Comparison of ENCODE assay signal across 1 cellular context in the genomic region with DNA sequence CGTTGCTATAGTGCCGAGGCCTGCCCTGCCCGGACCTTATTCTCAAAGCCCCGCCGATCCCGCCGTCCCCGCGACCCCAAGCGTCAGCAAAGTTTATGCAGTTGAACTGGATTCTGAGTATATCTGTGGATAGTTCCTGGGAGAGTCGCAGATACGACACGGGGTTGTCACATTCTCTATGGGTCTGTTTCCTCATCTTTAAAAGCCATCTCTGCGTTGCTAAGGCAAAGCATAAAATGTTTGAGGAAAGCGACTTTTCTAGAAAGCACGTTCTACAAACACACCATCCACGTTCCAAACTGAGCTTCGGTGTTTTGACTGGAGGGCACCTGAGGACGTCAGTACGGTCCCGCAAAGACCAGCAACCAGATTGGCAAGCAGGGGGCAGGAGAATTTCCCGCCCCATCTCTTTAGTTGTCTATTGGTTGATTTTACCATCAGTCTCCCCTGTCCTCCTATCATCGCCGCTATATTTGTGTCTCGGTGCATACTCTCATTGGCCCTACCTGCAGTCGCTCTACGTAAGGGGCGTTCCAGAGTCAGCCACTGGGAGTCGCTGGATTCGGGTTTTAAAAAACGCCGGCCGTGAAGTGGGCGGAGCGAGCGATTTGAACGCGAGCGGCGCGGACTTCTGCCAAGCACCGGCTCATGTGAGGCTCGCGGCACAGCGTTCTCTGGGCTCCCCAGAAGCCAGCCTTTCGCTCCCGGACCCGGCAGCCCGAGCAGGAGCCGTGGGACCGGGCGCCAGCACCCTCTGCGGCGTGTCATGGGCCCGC.
TF ChIP-seq lines count a peak whose summit lies in the region.

TSS of gene CENPA (plus strand) at position 626 of the 776 bp plus-strand sequence. CDS start at position 767, 141 bp downstream.

TF ChIP-seq in HepG2, 621 proteins besides CTCF, POLR2A, EP300 and RAD21 (continued from another document and continues in another):
- TF ChIP-seq, protein P1, sequence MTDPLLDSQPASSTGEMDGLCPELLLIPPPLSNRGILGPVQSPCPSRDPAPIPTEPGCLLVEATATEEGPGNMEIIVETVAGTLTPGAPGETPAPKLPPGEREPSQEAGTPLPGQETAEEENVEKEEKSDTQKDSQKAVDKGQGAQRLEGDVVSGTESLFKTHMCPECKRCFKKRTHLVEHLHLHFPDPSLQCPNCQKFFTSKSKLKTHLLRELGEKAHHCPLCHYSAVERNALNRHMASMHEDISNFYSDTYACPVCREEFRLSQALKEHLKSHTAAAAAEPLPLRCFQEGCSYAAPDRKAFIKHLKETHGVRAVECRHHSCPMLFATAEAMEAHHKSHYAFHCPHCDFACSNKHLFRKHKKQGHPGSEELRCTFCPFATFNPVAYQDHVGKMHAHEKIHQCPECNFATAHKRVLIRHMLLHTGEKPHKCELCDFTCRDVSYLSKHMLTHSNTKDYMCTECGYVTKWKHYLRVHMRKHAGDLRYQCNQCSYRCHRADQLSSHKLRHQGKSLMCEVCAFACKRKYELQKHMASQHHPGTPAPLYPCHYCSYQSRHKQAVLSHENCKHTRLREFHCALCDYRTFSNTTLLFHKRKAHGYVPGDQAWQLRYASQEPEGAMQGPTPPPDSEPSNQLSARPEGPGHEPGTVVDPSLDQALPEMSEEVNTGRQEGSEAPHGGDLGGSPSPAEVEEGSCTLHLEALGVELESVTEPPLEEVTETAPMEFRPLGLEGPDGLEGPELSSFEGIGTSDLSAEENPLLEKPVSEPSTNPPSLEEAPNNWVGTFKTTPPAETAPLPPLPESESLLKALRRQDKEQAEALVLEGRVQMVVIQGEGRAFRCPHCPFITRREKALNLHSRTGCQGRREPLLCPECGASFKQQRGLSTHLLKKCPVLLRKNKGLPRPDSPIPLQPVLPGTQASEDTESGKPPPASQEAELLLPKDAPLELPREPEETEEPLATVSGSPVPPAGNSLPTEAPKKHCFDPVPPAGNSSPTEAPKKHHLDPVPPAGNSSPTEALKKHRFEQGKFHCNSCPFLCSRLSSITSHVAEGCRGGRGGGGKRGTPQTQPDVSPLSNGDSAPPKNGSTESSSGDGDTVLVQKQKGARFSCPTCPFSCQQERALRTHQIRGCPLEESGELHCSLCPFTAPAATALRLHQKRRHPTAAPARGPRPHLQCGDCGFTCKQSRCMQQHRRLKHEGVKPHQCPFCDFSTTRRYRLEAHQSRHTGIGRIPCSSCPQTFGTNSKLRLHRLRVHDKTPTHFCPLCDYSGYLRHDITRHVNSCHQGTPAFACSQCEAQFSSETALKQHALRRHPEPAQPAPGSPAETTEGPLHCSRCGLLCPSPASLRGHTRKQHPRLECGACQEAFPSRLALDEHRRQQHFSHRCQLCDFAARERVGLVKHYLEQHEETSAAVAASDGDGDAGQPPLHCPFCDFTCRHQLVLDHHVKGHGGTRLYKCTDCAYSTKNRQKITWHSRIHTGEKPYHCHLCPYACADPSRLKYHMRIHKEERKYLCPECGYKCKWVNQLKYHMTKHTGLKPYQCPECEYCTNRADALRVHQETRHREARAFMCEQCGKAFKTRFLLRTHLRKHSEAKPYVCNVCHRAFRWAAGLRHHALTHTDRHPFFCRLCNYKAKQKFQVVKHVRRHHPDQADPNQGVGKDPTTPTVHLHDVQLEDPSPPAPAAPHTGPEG (CRISPR knock-in tag; IDR thresholded peaks at IDR 0.05): peak; percentile 94
- TF ChIP-seq SRSF1 (optimal IDR thresholded peaks at IDR 0.05; ENCODE audit: low read depth, low read length) (no peak), ATF1 (CRISPR knock-in tag; IDR thresholded peaks at IDR 0.05) (peak; percentile 97), TGIF2 (CRISPR knock-in tag; IDR thresholded peaks at IDR 0.05) (peak; percentile 97), THAP9 (CRISPR knock-in tag; IDR thresholded peaks at IDR 0.05; ENCODE audit: borderline replicate concordance) (peak; percentile 81; the same call in 1 of the 2 replicates), ZNF546 (CRISPR knock-in tag; conservative IDR thresholded peaks at IDR 0.05) (no peak), KMT2A (CRISPR knock-in tag; IDR thresholded peaks at IDR 0.05) (peak; percentile 63), ZBTB38 (CRISPR knock-in tag; IDR thresholded peaks at IDR 0.05) (peak; percentile 88), ZNF614 (CRISPR knock-in tag; IDR thresholded peaks at IDR 0.05; ENCODE audit: borderline replicate concordance) (peak; percentile 95), MIER3 (CRISPR knock-in tag; IDR thresholded peaks at IDR 0.05; ENCODE audit: borderline replicate concordance) (peak; percentile 92; the same call in 1 of the 2 replicates), KLF13 (CRISPR knock-in tag; IDR thresholded peaks at IDR 0.05) (peak; percentile 65; the same call in 1 of the 2 replicates), KDM6A (CRISPR knock-in tag; IDR thresholded peaks at IDR 0.05; ENCODE audit: low read depth) (no peak), MAF1 (CRISPR knock-in tag; IDR thresholded peaks at IDR 0.05; ENCODE audit: borderline replicate concordance) (0 out of 2 replicates have a peak, but pooled peaks have one; percentile 78), SP5 (CRISPR knock-in tag; IDR thresholded peaks at IDR 0.05; ENCODE audit: borderline replicate concordance, low read depth) (peak; percentile 28; the same call in 1 of the 2 replicates), ARNT (IDR thresholded peaks at IDR 0.05) (no peak), ARID3A (IDR thresholded peaks at IDR 0.05; ENCODE audit: low read depth, low read length) (no peak), ZNF713 (CRISPR knock-in tag; IDR thresholded peaks at IDR 0.05) (no peak), SRSF4 (IDR thresholded peaks at IDR 0.05; ENCODE audit: low read depth, low read length, poor library complexity, severe bottlenecking) (no peak), ZBTB26 (CRISPR knock-in tag; IDR thresholded peaks at IDR 0.05; ENCODE audit: borderline replicate concordance) (peak; percentile 98), CREM (IDR thresholded peaks at IDR 0.05) (peak; percentile 91), CREM (CRISPR knock-in tag; IDR thresholded peaks at IDR 0.05) (no peak), MYPOP (CRISPR knock-in tag; IDR thresholded peaks at IDR 0.05) (peak; percentile 96; the same call in 1 of the 2 replicates), ZNF724P (CRISPR knock-in tag; IDR thresholded peaks at IDR 0.05; ENCODE audit: borderline replicate concordance) (peak; percentile 96), ZNF513 (CRISPR knock-in tag; conservative IDR thresholded peaks at IDR 0.05) (no peak), HNRNPL (IDR thresholded peaks at IDR 0.05; ENCODE audit: low read depth, low read length) (no peak), BCL6 (CRISPR knock-in tag; IDR thresholded peaks at IDR 0.05) (peak; percentile 89), ONECUT2 (CRISPR knock-in tag; IDR thresholded peaks at IDR 0.05) (peak; percentile 86), MAFG (CRISPR knock-in tag; IDR thresholded peaks at IDR 0.05) (no peak), ZNF121 (CRISPR knock-in tag; IDR thresholded peaks at IDR 0.05) (peak; percentile 58; the same call in 1 of the 2 replicates), ZNF772 (CRISPR knock-in tag; IDR thresholded peaks at IDR 0.05) (peak; percentile 98; the same call in 1 of the 2 replicates), KMT2B (CRISPR knock-in tag; IDR thresholded peaks at IDR 0.05) (peak; percentile 92), HIC2 (CRISPR knock-in tag; IDR thresholded peaks at IDR 0.05; ENCODE audit: low read depth) (peak; percentile 43; the same call in 1 of the 2 replicates)
- TF ChIP-seq, protein P2, sequence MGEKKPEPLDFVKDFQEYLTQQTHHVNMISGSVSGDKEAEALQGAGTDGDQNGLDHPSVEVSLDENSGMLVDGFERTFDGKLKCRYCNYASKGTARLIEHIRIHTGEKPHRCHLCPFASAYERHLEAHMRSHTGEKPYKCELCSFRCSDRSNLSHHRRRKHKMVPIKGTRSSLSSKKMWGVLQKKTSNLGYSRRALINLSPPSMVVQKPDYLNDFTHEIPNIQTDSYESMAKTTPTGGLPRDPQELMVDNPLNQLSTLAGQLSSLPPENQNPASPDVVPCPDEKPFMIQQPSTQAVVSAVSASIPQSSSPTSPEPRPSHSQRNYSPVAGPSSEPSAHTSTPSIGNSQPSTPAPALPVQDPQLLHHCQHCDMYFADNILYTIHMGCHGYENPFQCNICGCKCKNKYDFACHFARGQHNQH (CRISPR knock-in tag; IDR thresholded peaks at IDR 0.05): peak; percentile 96
- TF ChIP-seq, protein P3, sequence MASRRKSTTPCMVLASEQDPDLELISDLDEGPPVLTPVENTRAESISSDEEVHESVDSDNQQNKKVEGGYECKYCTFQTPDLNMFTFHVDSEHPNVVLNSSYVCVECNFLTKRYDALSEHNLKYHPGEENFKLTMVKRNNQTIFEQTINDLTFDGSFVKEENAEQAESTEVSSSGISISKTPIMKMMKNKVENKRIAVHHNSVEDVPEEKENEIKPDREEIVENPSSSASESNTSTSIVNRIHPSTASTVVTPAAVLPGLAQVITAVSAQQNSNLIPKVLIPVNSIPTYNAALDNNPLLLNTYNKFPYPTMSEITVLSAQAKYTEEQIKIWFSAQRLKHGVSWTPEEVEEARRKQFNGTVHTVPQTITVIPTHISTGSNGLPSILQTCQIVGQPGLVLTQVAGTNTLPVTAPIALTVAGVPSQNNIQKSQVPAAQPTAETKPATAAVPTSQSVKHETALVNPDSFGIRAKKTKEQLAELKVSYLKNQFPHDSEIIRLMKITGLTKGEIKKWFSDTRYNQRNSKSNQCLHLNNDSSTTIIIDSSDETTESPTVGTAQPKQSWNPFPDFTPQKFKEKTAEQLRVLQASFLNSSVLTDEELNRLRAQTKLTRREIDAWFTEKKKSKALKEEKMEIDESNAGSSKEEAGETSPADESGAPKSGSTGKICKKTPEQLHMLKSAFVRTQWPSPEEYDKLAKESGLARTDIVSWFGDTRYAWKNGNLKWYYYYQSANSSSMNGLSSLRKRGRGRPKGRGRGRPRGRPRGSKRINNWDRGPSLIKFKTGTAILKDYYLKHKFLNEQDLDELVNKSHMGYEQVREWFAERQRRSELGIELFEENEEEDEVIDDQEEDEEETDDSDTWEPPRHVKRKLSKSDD (CRISPR knock-in tag; IDR thresholded peaks at IDR 0.05; ENCODE audit: low read depth): peak; percentile 93
